In the genomic region with DNA sequence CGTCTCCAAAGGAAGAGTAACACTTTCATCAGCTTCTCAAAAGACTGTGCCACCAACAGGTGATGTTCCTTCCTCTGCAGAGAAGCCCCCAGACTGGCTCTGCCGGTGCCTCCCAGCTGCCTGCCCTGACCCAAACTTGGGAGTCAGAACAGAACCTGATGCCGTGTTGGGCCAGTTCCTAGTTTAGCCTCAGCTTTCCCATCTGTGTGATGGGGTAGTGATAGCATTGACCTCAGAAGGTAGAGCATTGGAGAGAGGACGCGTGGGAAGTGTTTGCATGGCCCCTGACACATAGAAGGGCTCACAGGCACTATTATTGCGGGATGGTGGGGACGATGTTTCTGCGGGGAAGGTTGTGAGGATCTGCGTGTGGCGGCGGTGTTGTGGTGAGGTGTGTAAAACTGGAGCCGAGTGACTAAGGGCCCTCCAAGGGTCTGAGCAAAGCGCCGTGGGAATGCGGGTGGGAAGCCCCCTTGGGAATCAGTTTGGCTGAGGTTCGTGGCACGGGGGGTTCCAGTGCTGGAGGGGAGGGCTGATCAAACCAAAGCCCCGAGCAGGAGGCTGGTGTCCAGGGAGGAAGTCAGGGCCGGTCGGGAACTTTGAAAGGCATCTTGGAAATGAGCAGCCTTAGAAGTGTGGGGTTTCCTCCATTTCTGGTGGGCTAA, we compare ENCODE assay signal across 23 cellular contexts. TPM values are rescaled to one million over a fixed set of nuclear protein-coding genes. Genes with fewer than 3 reads are reported as not detected.
DNase-seq lines count a peak whose midpoint lies in the region; ATAC-seq, FAIRE-seq and TF ChIP-seq lines count a peak whose summit lies in the region.
"Had no signal": no experiment of that assay in that cellular context is flagged by ENCODE, and none has a peak within 500 bp of the region (broad histone marks: within the 10 kb centered on the region; RNA-seq: fewer than 3 reads in every experiment).

No MANE protein-coding gene starts in this region.

- no peak overlapping the region for H3K4me3 ChIP-seq in BLaER1 treated with 17β-estradiol and CSF1 and Interleukin-3, amounts not matched to agents 10 nM and 100 nM
- no peak overlapping the region for H3K4me3 ChIP-seq in GM23338
- H3K4me3 ChIP-seq: esophagus muscularis mucosa, gastroesophageal sphincter, stomach, tibial artery had no signal

- H3K27ac Mint-ChIP-seq in GM23338 (no peak overlapping the region), glutamatergic neuron (ENCODE audit: unreplicated experiment) (no peak overlapping the region)
- no peak overlapping the region for H3K27ac Mint-ChIP-seq in activated T-helper 2 cell treated with anti-CD3 and anti-CD28 coated beads, Interferon-gamma antibody, Interleukin-2, Interleukin-4, amounts not matched to agents 10 μg/mL and 5 μg/mL and 100 μg/mL, durations not matched to agents 14 hours and 24 hours and 36 hours

- H3K79me2 ChIP-seq in GM23338 (replicated peaks; ENCODE audit: insufficient read depth): no peaks in the 10 kb centered on the region

- peaks cover 0 to 4% (median 0%) of the 10 kb centered on the region in 11 experiments; a peak in 1 of 22 replicates for H3K9me3 ChIP-seq in BLaER1 treated with 17β-estradiol and CSF1 and Interleukin-3, amounts not matched to agents 10 nM and 100 nM (replicated peaks in 1 of 11)
- H3K9me3 ChIP-seq: esophagus muscularis mucosa, gastroesophageal sphincter, stomach, tibial artery had no signal

- peaks cover 45 to 63% (median 50%) of the 10 kb centered on the region in 11 experiments for H3K27me3 ChIP-seq in BLaER1 treated with 17β-estradiol and CSF1 and Interleukin-3, amounts not matched to agents 10 nM and 100 nM
- peaks cover 30% of the 10 kb centered on the region for H3K27me3 ChIP-seq in GM23338 (ENCODE audit: insufficient read depth)

- peak overlapping the region; percentile 1; the same call in 1 of the 3 replicates for H3K4me3 Mint-ChIP-seq in GM23338
- peak overlapping the region; percentile 36 for H3K4me3 Mint-ChIP-seq in glutamatergic neuron (ENCODE audit: unreplicated experiment)
- no peak overlapping the region for H3K4me3 Mint-ChIP-seq in activated T-helper 2 cell treated with anti-CD3 and anti-CD28 coated beads, Interferon-gamma antibody, Interleukin-2, Interleukin-4, amounts not matched to agents 10 μg/mL and 5 μg/mL and 100 μg/mL, durations not matched to agents 14 hours and 24 hours and 36 hours (ENCODE audit: low read depth)
- H3K4me3 Mint-ChIP-seq: activated T-cell treated with anti-CD3 and anti-CD28 coated beads, Interleukin-2, amount 50 U/mL, for 4 hours; neural crest cell had no signal

- no peaks in the 10 kb centered on the region for H3K9me2 ChIP-seq in GM23338 (ENCODE audit: insufficient read depth)

- TF ChIP-seq POLR2A in H54 (IDR thresholded peaks at IDR 0.05; ENCODE audit: low read depth, low read length): no peak

- FAIRE-seq in H54 (lab: Jason Lieb, UNC): no peak
- FAIRE-seq: bronchial epithelial cell, islet of Langerhans had no signal

- H2AFZ ChIP-seq in GM23338: no peak overlapping the region

- peaks cover 27 to 63% (median 57%) of the 10 kb centered on the region in 10 experiments; a peak in 19 of 20 replicates for H3K4me1 ChIP-seq in BLaER1 treated with 17β-estradiol and CSF1 and Interleukin-3, amounts not matched to agents 10 nM and 100 nM
- peaks cover 3% of the 10 kb centered on the region; the same call in 1 of the 2 replicates for H3K4me1 ChIP-seq in GM23338 (ENCODE audit: insufficient read depth)

- intact Hi-C loops in activated T-helper 2 cell treated with anti-CD3 and anti-CD28 coated beads, Interferon-gamma antibody, Interleukin-2, Interleukin-4, amounts not matched to agents 10 μg/mL and 5 μg/mL and 100 μg/mL, durations not matched to agents 14 hours and 24 hours and 36 hours (cut with micrococcal nuclease): no loop called here

- H3K9ac ChIP-seq in BLaER1 treated with 17β-estradiol and CSF1 and Interleukin-3, amounts not matched to agents 10 nM and 100 nM: no peak overlapping the region

- no peak for ATAC-seq in GM23338
- no peak for ATAC-seq in GM21825 (IDR thresholded peaks at IDR 0.05; ENCODE audit: unreplicated experiment)
- ATAC-seq: gastroesophageal sphincter had no signal

- H3K9me3 Mint-ChIP-seq in GM23338 (no peaks in the 10 kb centered on the region), glutamatergic neuron (ENCODE audit: unreplicated experiment) (peaks cover 5% of the 10 kb centered on the region)
- H3K9me3 Mint-ChIP-seq in activated T-helper 2 cell treated with anti-CD3 and anti-CD28 coated beads, Interferon-gamma antibody, Interleukin-2, Interleukin-4, amounts not matched to agents 10 μg/mL and 5 μg/mL and 100 μg/mL, durations not matched to agents 14 hours and 24 hours and 36 hours: no peaks in the 10 kb centered on the region
- H3K9me3 Mint-ChIP-seq: activated T-cell treated with anti-CD3 and anti-CD28 coated beads, Interleukin-2, amount 50 U/mL, for 4 hours; neural crest cell had no signal

- DNase-seq in GM23338 (ENCODE audit: low spot score) (no peak), RPMI8226 (peak; percentile 30), glutamatergic neuron (no peak), H54 (ENCODE audit: insufficient read length, low spot score) (no peak), NCI-H1105 (lab: John Stamatoyannopoulos, UW) (no peak)
- DNase-seq in activated T-helper 2 cell treated with anti-CD3 and anti-CD28 coated beads, Interferon-gamma antibody, Interleukin-2, Interleukin-4, amounts not matched to agents 10 μg/mL and 5 μg/mL and 100 μg/mL, durations not matched to agents 14 hours and 24 hours and 36 hours (ENCODE audit: low spot score): no peak
- DNase-seq: activated CD8-positive, alpha-beta memory T cell treated with anti-CD3 and anti-CD28 coated beads for 24 hours; cortex of kidney; DMS 273 treated with DMSO at 0.1 percent for 48 hours; NCI-H1105 treated with DMSO at 0.1 percent for 48 hours; NCI-H2081 treated with DMSO at 0.1 percent for 48 hours; NCI-H748 treated with DMSO at 0.1 percent for 48 hours; T-helper 1 cell; tibial artery had no signal

- peak overlapping the region in 8 of 11 experiments; percentile 1 to 50 (median 32); a peak in 8 of 22 replicates for H3K4me2 ChIP-seq in BLaER1 treated with 17β-estradiol and CSF1 and Interleukin-3, amounts not matched to agents 10 nM and 100 nM
- H3K4me2 ChIP-seq in GM23338: no peak overlapping the region

- TF ChIP-seq CTCF in GM23338 (conservative IDR thresholded peaks at IDR 0.05; ENCODE audit: low read depth in 2 of 2) (no peak), glutamatergic neuron (IDR thresholded peaks at IDR 0.05; ENCODE audit: partially characterized antibody, unreplicated experiment) (no peak)

- H3F3A ChIP-seq in GM23338 (replicated peaks; ENCODE audit: low read depth): no peaks in the 10 kb centered on the region

- no peaks in the 10 kb centered on the region; the same call in 2 of the 3 replicates for H3K36me3 Mint-ChIP-seq in GM23338 (ENCODE audit: low read depth)
- peaks cover 11% of the 10 kb centered on the region for H3K36me3 Mint-ChIP-seq in glutamatergic neuron (ENCODE audit: unreplicated experiment)
- no peaks in the 10 kb centered on the region for H3K36me3 Mint-ChIP-seq in activated T-helper 2 cell treated with anti-CD3 and anti-CD28 coated beads, Interferon-gamma antibody, Interleukin-2, Interleukin-4, amounts not matched to agents 10 μg/mL and 5 μg/mL and 100 μg/mL, durations not matched to agents 14 hours and 24 hours and 36 hours (ENCODE audit: low read depth)

- H4K20me1 ChIP-seq in BLaER1 treated with 17β-estradiol and CSF1 and Interleukin-3, amounts not matched to agents 10 nM and 100 nM: peaks cover 0 to 25% (median 6%) of the 10 kb centered on the region in 11 experiments; a peak in 7 of 22 replicates
- no peaks in the 10 kb centered on the region for H4K20me1 ChIP-seq in GM23338 (replicated peaks; ENCODE audit: insufficient read depth)

- no peak overlapping the region for H3K27ac ChIP-seq in BLaER1 treated with 17β-estradiol and CSF1 and Interleukin-3, amounts not matched to agents 10 nM and 100 nM
- no peak overlapping the region for H3K27ac ChIP-seq in GM23338 (ENCODE audit: low read depth)
- H3K27ac ChIP-seq: esophagus muscularis mucosa, gastroesophageal sphincter, stomach, tibial artery had no signal

- no peaks in the 10 kb centered on the region for H3K36me3 ChIP-seq in BLaER1 treated with 17β-estradiol and CSF1 and Interleukin-3, amounts not matched to agents 10 nM and 100 nM
- H3K36me3 ChIP-seq in GM23338 (ENCODE audit: insufficient read depth): no peaks in the 10 kb centered on the region
- H3K36me3 ChIP-seq: esophagus muscularis mucosa, gastroesophageal sphincter, stomach, tibial artery had no signal

- H3K27me3 Mint-ChIP-seq in GM23338 (ENCODE audit: insufficient read depth, low read depth, poor library complexity) (peaks cover 35% of the 10 kb centered on the region), glutamatergic neuron (ENCODE audit: unreplicated experiment) (peaks cover 11% of the 10 kb centered on the region)
- H3K27me3 Mint-ChIP-seq in activated T-helper 2 cell treated with anti-CD3 and anti-CD28 coated beads, Interferon-gamma antibody, Interleukin-2, Interleukin-4, amounts not matched to agents 10 μg/mL and 5 μg/mL and 100 μg/mL, durations not matched to agents 14 hours and 24 hours and 36 hours (ENCODE audit: low read depth): peaks cover 54% of the 10 kb centered on the region

- H3K4me1 Mint-ChIP-seq in GM23338 (peaks cover 5% of the 10 kb centered on the region; the same call in 2 of the 3 replicates), glutamatergic neuron (ENCODE audit: low read depth, unreplicated experiment) (peaks cover 9% of the 10 kb centered on the region)
- H3K4me1 Mint-ChIP-seq in activated T-helper 2 cell treated with anti-CD3 and anti-CD28 coated beads, Interferon-gamma antibody, Interleukin-2, Interleukin-4, amounts not matched to agents 10 μg/mL and 5 μg/mL and 100 μg/mL, durations not matched to agents 14 hours and 24 hours and 36 hours (ENCODE audit: low read depth): peaks cover 3% of the 10 kb centered on the region
- H3K4me1 Mint-ChIP-seq: neural crest cell had no signal

TF ChIP-seq in GM23338, 12 proteins besides CTCF, POLR2A, EP300 and RAD21 (continues in another document):
- TF ChIP-seq POLR2AphosphoS5 (IDR thresholded peaks at IDR 0.05; ENCODE audit: low read depth): no peak

RNA-seq across cellular contexts. Expression of gene NTSR1, which starts 1.7 kb away (rescaled TPM):
- total RNA-seq in GM23338 (2014; rRNA removed; shearing (Covaris generic)): 1.4 and 1.7 TPM in 2 replicates
- 0.15 and 0.52 TPM in 2 replicates for polyA plus RNA-seq in GM23338 (2016; fragmentation: Nextera tagmentation; extraction: Ambion mirVana)
- total RNA-seq in glutamatergic neuron (ENCODE audit: unreplicated experiment): 4.0 TPM
- not detected in 2 replicates for total RNA-seq in activated T-helper 2 cell treated with anti-CD3 and anti-CD28 coated beads, Interferon-gamma antibody, Interleukin-2, Interleukin-4, amounts not matched to agents 10 μg/mL and 5 μg/mL and 100 μg/mL, durations not matched to agents 14 hours and 24 hours and 36 hours
- total RNA-seq: bronchial epithelial cell, neural crest cell had no signal
